In the genomic region with DNA sequence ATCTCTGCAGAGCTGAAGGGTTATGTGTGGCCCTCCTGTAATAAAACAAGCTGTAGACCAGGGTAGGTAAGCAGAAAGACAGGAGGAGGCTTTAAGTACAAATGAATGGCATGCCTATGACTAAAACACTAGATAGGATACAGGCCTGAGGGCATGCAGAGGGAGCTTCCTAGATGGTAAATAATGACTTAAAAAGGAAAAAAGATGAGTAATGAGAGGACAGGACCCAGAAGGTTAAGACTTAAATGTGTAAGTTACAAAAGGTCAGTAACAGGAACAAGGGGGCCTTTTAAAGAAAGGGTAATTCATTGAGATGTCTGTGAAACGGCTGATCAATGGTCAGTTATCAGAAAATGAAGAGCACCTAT, we compare ENCODE assay signal across 13 cellular contexts.
DNase-seq lines count a peak whose midpoint lies in the region; ATAC-seq and TF ChIP-seq lines count a peak whose summit lies in the region.
"Had no signal": no experiment of that assay in that cellular context is flagged by ENCODE, and none has a peak within 500 bp of the region (broad histone marks: within the 10 kb centered on the region; RNA-seq: fewer than 3 reads in every experiment).

No MANE protein-coding gene starts in this region.

- no peak for TF ChIP-seq POLR2A in esophagus squamous epithelium (IDR thresholded peaks at IDR 0.05)

- H2AK5ac ChIP-seq in trophoblast cell (ENCODE audit: low read length): no peak overlapping the region

- peaks cover 62% of the 10 kb centered on the region for H3K4me1 ChIP-seq in RWPE2 (ENCODE audit: insufficient read depth, poor library complexity, severe bottlenecking)
- peaks cover 9 to 28% (median 16%) of the 10 kb centered on the region in 3 donors for H3K4me1 ChIP-seq in esophagus squamous epithelium
- peaks cover 21 to 24% of the 10 kb centered on the region in 2 experiments for H3K4me1 ChIP-seq in trophoblast cell (ENCODE audit: control insufficient read depth in 1 of 2, insufficient read depth in 2 of 2, low read length in 2 of 2)

- WGBS in esophagus squamous epithelium, 2 donors: 54 to 55% methylated on average over 1 of the region's 1 CpG
- no CpG with 5 or more reads among the region's 1 CpG for WGBS in trophoblast cell (ENCODE audit: extremely low coverage, insufficient coverage, insufficient read length)

- no peak overlapping the region for H2BK5ac ChIP-seq in trophoblast cell (ENCODE audit: low read depth, low read length, poor library complexity)

- H2BK12ac ChIP-seq in trophoblast cell (ENCODE audit: low read length): no peak overlapping the region

- H4K8ac ChIP-seq in trophoblast cell (ENCODE audit: low read depth, low read length): no peak overlapping the region

- peaks cover 19% of the 10 kb centered on the region for H3K79me1 ChIP-seq in trophoblast cell (ENCODE audit: low read length)

- H3K4ac ChIP-seq in trophoblast cell (ENCODE audit: low read depth, low read length): no peak overlapping the region

- no peak overlapping the region for H3K9ac ChIP-seq in trophoblast cell (ENCODE audit: low read length)

- no peak overlapping the region for H4K91ac ChIP-seq in trophoblast cell (ENCODE audit: low read depth, low read length)

- no peak overlapping the region for H2BK120ac ChIP-seq in trophoblast cell (ENCODE audit: insufficient read depth, low read length, poor library complexity)

- H3K79me2 ChIP-seq in trophoblast cell (ENCODE audit: control insufficient read depth, insufficient read depth, low read length, poor library complexity): peaks cover 3% of the 10 kb centered on the region

- H3K9me3 ChIP-seq in RWPE2 (ENCODE audit: severe bottlenecking) (no peaks in the 10 kb centered on the region), esophagus squamous epithelium (no peaks in the 10 kb centered on the region), trophoblast cell (ENCODE audit: insufficient read depth, low read depth, low read length) (no peaks in the 10 kb centered on the region)

- no peak overlapping the region for H2AFZ ChIP-seq in trophoblast cell (ENCODE audit: insufficient read depth, low read length, poor library complexity)

- peak; percentile 80 for DNase-seq in RWPE2 (ENCODE audit: low spot score)
- DNase-seq in esophagus squamous epithelium (lab: John Stamatoyannopoulos, UW): no peak
- DNase-seq in trophoblast cell: peak; percentile 89 to 96
- DNase-seq in OCI-M1 (lab: John Stamatoyannopoulos, UW): no peak
- no peak for DNase-seq in NCI-H1092 (lab: John Stamatoyannopoulos, UW)
- DNase-seq in NCI-H748 treated with DMSO at 0.1 percent for 48 hours (lab: John Stamatoyannopoulos, UW): no peak
- DNase-seq in NCI-H1105 treated with DMSO at 0.1 percent for 48 hours (lab: John Stamatoyannopoulos, UW): no peak
- DNase-seq: activated CD8-positive, alpha-beta memory T cell treated with anti-CD3 and anti-CD28 coated beads for 24 hours; activated naive CD8-positive, alpha-beta T cell treated with anti-CD3 and anti-CD28 coated beads, Interleukin-2, amount 10 ng/mL, durations not matched to agents 7 days and 5 days; CD4-positive, CD25-positive, alpha-beta regulatory T cell; H9; NCI-H1048 had no signal

- no peak overlapping the region for H3K14ac ChIP-seq in trophoblast cell (ENCODE audit: low read length)

- H3K4me2 ChIP-seq in trophoblast cell (ENCODE audit: low read length): peak overlapping the region; percentile 3

- H4K12ac ChIP-seq in trophoblast cell (ENCODE audit: low read depth, low read length): no peak overlapping the region

- peak overlapping the region; percentile 96 for H3K27ac ChIP-seq in RWPE2 (ENCODE audit: poor library complexity, severe bottlenecking)
- peak overlapping the region; percentile 25 to 64 (median 55) for H3K27ac ChIP-seq in esophagus squamous epithelium
- peak overlapping the region; percentile 80 for H3K27ac ChIP-seq in trophoblast cell (ENCODE audit: low read depth, low read length)

- H3K27me3 ChIP-seq in RWPE2 (ENCODE audit: insufficient read depth, poor library complexity, severe bottlenecking) (no peaks in the 10 kb centered on the region), esophagus squamous epithelium (no peaks in the 10 kb centered on the region), trophoblast cell (ENCODE audit: insufficient read depth, low read length) (no peaks in the 10 kb centered on the region)

- H3K4me3 ChIP-seq in RWPE2 (ENCODE audit: severe bottlenecking) (no peak overlapping the region), esophagus squamous epithelium (no peak overlapping the region), trophoblast cell (ENCODE audit: low read depth, low read length) (no peak overlapping the region)

- TF ChIP-seq CTCF in RWPE2 (IDR thresholded peaks at IDR 0.05; ENCODE audit: poor library complexity, severe bottlenecking) (no peak), esophagus squamous epithelium (IDR thresholded peaks at IDR 0.05) (no peak)

- H3K18ac ChIP-seq in trophoblast cell (ENCODE audit: low read length): no peak overlapping the region

- H3K36me3 ChIP-seq in RWPE2 (ENCODE audit: low read depth): 0 out of 2 replicates have a peak, but pooled peaks cover 4% of the 10 kb centered on the region
- no peaks in the 10 kb centered on the region for H3K36me3 ChIP-seq in esophagus squamous epithelium
- peaks cover 2 to 4% of the 10 kb centered on the region in 2 experiments for H3K36me3 ChIP-seq in trophoblast cell (ENCODE audit: control insufficient read depth in 1 of 2, insufficient read depth in 2 of 2, low read length in 2 of 2)

- intact Hi-C loops in esophagus squamous epithelium (cut with DNase I): no loop called here

- no peak overlapping the region for H3K23ac ChIP-seq in trophoblast cell (ENCODE audit: low read length)

- ATAC-seq in GM19463 (IDR thresholded peaks at IDR 0.05; ENCODE audit: unreplicated experiment) (peak; percentile 21), RWPE2 (ENCODE audit: low read depth) (peak; percentile 86)

Comparison
In these comparisons a context has a peak if more than half of its experiments do, and no peak if none do; other contexts are left out.
1. DNase-seq: peak in RWPE2 (single experiment) and trophoblast cell (2 of 2); none in esophagus squamous epithelium (single experiment), OCI-M1 (single experiment), NCI-H1092 (single experiment), NCI-H748 treated with DMSO at 0.1 percent for 48 hours (single experiment) and NCI-H1105 treated with DMSO at 0.1 percent for 48 hours (single experiment).
2. Peak in every context shown above with its lines, with median percentiles within 50 percentile points of each other: H3K27ac ChIP-seq.